ENCODE assay signal across 13 cellular contexts in the genomic region with DNA sequence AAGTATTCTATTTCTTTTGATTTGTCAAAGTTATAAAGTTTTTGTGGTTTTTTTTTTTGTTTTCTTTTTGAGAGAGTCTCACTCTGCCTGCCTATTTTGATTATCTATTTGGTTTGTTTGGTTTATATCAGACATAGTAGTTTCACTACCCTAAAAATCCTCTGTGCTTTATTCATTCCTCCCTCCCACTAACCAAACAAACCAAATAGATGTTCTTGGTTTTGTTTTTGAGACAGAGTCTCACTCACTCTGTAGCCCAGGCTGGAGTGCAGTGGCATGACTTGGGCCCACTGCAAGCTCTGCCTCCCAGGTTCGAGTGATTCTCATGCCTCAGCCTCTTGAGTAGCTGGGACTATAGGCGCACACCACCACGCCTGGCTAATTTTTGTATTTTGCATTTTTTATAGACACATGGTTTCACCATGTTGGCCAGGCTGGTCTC.
DNase-seq lines count a peak whose midpoint lies in the region; ATAC-seq and TF ChIP-seq lines count a peak whose summit lies in the region.
"Had no signal": no experiment of that assay in that cellular context is flagged by ENCODE, and none has a peak within 500 bp of the region (broad histone marks: within the 10 kb centered on the region; RNA-seq: fewer than 3 reads in every experiment).

No MANE protein-coding gene starts in this region.

- DNase-seq in mucosa of descending colon (no peak), left lobe of liver (ENCODE audit: low spot score) (no peak), NCI-H1048 (lab: John Stamatoyannopoulos, UW) (no peak), HCEC 1CT (no peak)
- DNase-seq: Calu3; effector memory CD4-positive, alpha-beta T cell; glutamatergic neuron; T1000 had no signal

- ATAC-seq in GM18858 (IDR thresholded peaks at IDR 0.05; ENCODE audit: unreplicated experiment) = peak; percentile 90
- ATAC-seq in GM21619 (IDR thresholded peaks at IDR 0.05; ENCODE audit: unreplicated experiment) = peak; percentile 85
- peak; percentile 76 for ATAC-seq in HG03354 (IDR thresholded peaks at IDR 0.05; ENCODE audit: poor library complexity, severe bottlenecking, unreplicated experiment)
- ATAC-seq in mucosa of descending colon = peak; percentile 53
- no peak for ATAC-seq in left lobe of liver

- intact Hi-C loops in mucosa of descending colon (cut with DNase I, micrococcal nuclease) = no loop called here

- H3K9me3 ChIP-seq in mucosa of descending colon = no peaks in the 10 kb centered on the region
- H3K9me3 ChIP-seq: ascending aorta, neutrophil had no signal

- H3K4me1 ChIP-seq in mucosa of descending colon (ENCODE audit: low read depth) = no peaks in the 10 kb centered on the region
- H3K4me1 ChIP-seq: ascending aorta had no signal

- no peak overlapping the region for H3K4me3 ChIP-seq in mucosa of descending colon
- H3K4me3 ChIP-seq: ascending aorta had no signal

- TF ChIP-seq CTCF in mucosa of descending colon (IDR thresholded peaks at IDR 0.05) = no peak

- H3K36me3 ChIP-seq in mucosa of descending colon (ENCODE audit: low read depth) = no peaks in the 10 kb centered on the region
- H3K36me3 ChIP-seq: ascending aorta, neutrophil had no signal
